In genomic region chr19:7611541-7612279, GRCh38 we compare ENCODE assay signal across 18 cellular contexts. TPM values are rescaled to one million over a fixed set of nuclear protein-coding genes. Genes with fewer than 3 reads are reported as not detected.
DNase-seq lines count a peak whose midpoint lies in the region; ATAC-seq, FAIRE-seq and TF ChIP-seq lines count a peak whose summit lies in the region.
"Had no signal": no experiment of that assay in that cellular context is flagged by ENCODE, and none has a peak within 500 bp of the region (broad histone marks: within the 10 kb centered on the region; RNA-seq: fewer than 3 reads in every experiment).

No MANE protein-coding gene starts in this region.

- H3K9ac ChIP-seq in SK-N-SH (no peak overlapping the region), kidney (ENCODE audit: low read length in 2 of 2) (no peak overlapping the region)
- H3K9ac ChIP-seq: GM23248 had no signal

- H3K27me3 ChIP-seq in SK-N-SH (ENCODE audit: insufficient read depth): no peaks in the 10 kb centered on the region
- H3K27me3 ChIP-seq in dorsolateral prefrontal cortex: no peaks in the 10 kb centered on the region
- H3K27me3 ChIP-seq: BE2C had no signal

- no peak for TF ChIP-seq RAD21 in SK-N-SH (IDR thresholded peaks at IDR 0.05; ENCODE audit: low read length)

- H3K27ac ChIP-seq in SK-N-SH (ENCODE audit: low read depth in 2 of 2, low read length in 1 of 2) (no peak overlapping the region), kidney (ENCODE audit: low read depth in 2 of 2, low read length in 2 of 2) (no peak overlapping the region), dorsolateral prefrontal cortex (no peak overlapping the region)
- H3K27ac ChIP-seq: 22Rv1, GM23248 had no signal

- H3K4me3 ChIP-seq in SK-N-SH (ENCODE audit: low read depth in 2 of 2, low read length in 1 of 2): no peak overlapping the region
- no peak overlapping the region for H3K4me3 ChIP-seq in kidney (ENCODE audit: low read length in 2 of 2)
- no peak overlapping the region for H3K4me3 ChIP-seq in dorsolateral prefrontal cortex
- H3K4me3 ChIP-seq: GM23248 had no signal

- no peaks in the 10 kb centered on the region for H3K79me2 ChIP-seq in SK-N-SH (ENCODE audit: insufficient read depth)

- ATAC-seq in SK-N-SH treated with all-trans-retinoic acid at 6 μM for 48 hours: no peak
- ATAC-seq: Panc1, Right ventricle myocardium inferior had no signal

- H4K20me1 ChIP-seq in SK-N-SH (ENCODE audit: insufficient read depth): no peaks in the 10 kb centered on the region

- H3K36me3 ChIP-seq in SK-N-SH (replicated peaks in 1 of 2; ENCODE audit: control insufficient read depth in 1 of 2, insufficient read depth in 2 of 2, low read length in 1 of 2) (no peaks in the 10 kb centered on the region), kidney (ENCODE audit: control insufficient read depth in 1 of 2, insufficient read depth in 2 of 2, low read length in 2 of 2) (peaks cover 0 to 3% of the 10 kb centered on the region in 2 donors)

- no peaks in the 10 kb centered on the region for H3K9me3 ChIP-seq in SK-N-SH
- H3K9me3 ChIP-seq in kidney (ENCODE audit: control insufficient read depth in 1 of 2, low read length in 2 of 2): no peaks in the 10 kb centered on the region
- H3K9me3 ChIP-seq: BE2C had no signal

- no peak overlapping the region for H2AFZ ChIP-seq in SK-N-SH (ENCODE audit: low read depth)
- H2AFZ ChIP-seq: GM23248 had no signal

- intact Hi-C loops in kidney (cut with DNase I): no loop called here
- intact Hi-C loops in posterior vena cava (cut with DNase I): no loop called here
- intact Hi-C loops in dorsolateral prefrontal cortex (cut with DNase I): no loop called here

- 75% methylated on average over 7 of the region's 41 CpGs for WGBS in SK-N-SH (ENCODE audit: low lambda C conversion rate)

- CTCF ChIA-PET in SK-N-SH (lab: Yijun Ruan, JAX): interaction anchor here (1.4 kb wide), 1 partner anchor 43 kb away, joined by 3 read pairs; no protein-coding TSS in a partner anchor

- POLR2A ChIA-PET in SK-N-SH (lab: Yijun Ruan, JAX): interaction anchor here (1.2 kb wide), 1 partner anchor 15 kb away, joined by 3 read pairs; no protein-coding TSS in a partner anchor

- H3F3A ChIP-seq in SK-N-SH (replicated peaks; ENCODE audit: insufficient read depth): no peaks in the 10 kb centered on the region

- no peak overlapping the region for H3K4me2 ChIP-seq in SK-N-SH

- DNase-seq in SK-N-SH (no peak), kidney (peak; percentile 75), posterior vena cava (ENCODE audit: low spot score) (peak; percentile 82), dorsolateral prefrontal cortex (no peak)
- DNase-seq in activated CD4-positive, alpha-beta T cell treated with anti-CD3 and anti-CD28 coated beads, Interleukin-2, amount 50 U/mL, for 4 hours: no peak
- DNase-seq: BE2C; CD4-positive, alpha-beta T cell; DMS79; GM23248; KG1; NCI-H1048; NCI-H1436 treated with DMSO at 0.1 percent for 48 hours; NCI-H2081; NCI-H524 had no signal

- TF ChIP-seq CTCF in SK-N-SH (IDR thresholded peaks at IDR 0.05) (no peak), kidney (IDR thresholded peaks at IDR 0.05; ENCODE audit: borderline replicate concordance, extremely low read depth, insufficient read depth) (no peak), dorsolateral prefrontal cortex (IDR thresholded peaks at IDR 0.05 in 54 of 56, conservative IDR thresholded peaks at IDR 0.05 in 2 of 56; ENCODE audit: low read depth in 1 of 56, partially characterized antibody in 56 of 56) (no peak)

- H3K4me1 ChIP-seq in SK-N-SH (ENCODE audit: control insufficient read depth in 1 of 2, insufficient read depth in 2 of 2, low read depth in 1 of 2, low read length in 1 of 2) (peaks cover 0 to 2% of the 10 kb centered on the region in 2 experiments; a peak in 1 of 4 replicates), kidney (ENCODE audit: control insufficient read depth in 1 of 2, insufficient read depth in 1 of 2, low read depth in 1 of 2, low read length in 2 of 2) (no peaks in the 10 kb centered on the region)
- H3K4me1 ChIP-seq: BE2C had no signal

- no peak for FAIRE-seq in kidney (lab: Jason Lieb, UNC)

- TF ChIP-seq EP300 in SK-N-SH (IDR thresholded peaks at IDR 0.05; ENCODE audit: borderline replicate concordance in 1 of 2, low read depth in 1 of 2, low read length in 1 of 2): no peak

- H3K9me2 ChIP-seq in SK-N-SH: no peaks in the 10 kb centered on the region

TF ChIP-seq in SK-N-SH, 30 proteins besides CTCF, POLR2A, EP300 and RAD21 (continues in another document):
- no peak for TF ChIP-seq TAF1 (IDR thresholded peaks at IDR 0.05; ENCODE audit: borderline replicate concordance, low read depth, low read length)

TF ChIP-seq in SK-N-SH treated with all-trans-retinoic acid at 6 μM for 48 hours, 23 proteins besides CTCF, POLR2A, EP300 and RAD21:
- TF ChIP-seq ZFP3 (CRISPR knock-in tag; IDR thresholded peaks at IDR 0.05) (no peak), SNAI2 (CRISPR knock-in tag; IDR thresholded peaks at IDR 0.05) (no peak), ZNF8 (CRISPR knock-in tag; IDR thresholded peaks at IDR 0.05) (no peak), ZNF565 (CRISPR knock-in tag; conservative IDR thresholded peaks at IDR 0.05; ENCODE audit: low read depth) (no peak), CREB5 (CRISPR knock-in tag; IDR thresholded peaks at IDR 0.05; ENCODE audit: low read depth) (no peak), PATZ1 (CRISPR knock-in tag; IDR thresholded peaks at IDR 0.05; ENCODE audit: borderline replicate concordance) (no peak), RARB (CRISPR knock-in tag; IDR thresholded peaks at IDR 0.05) (no peak)

RNA-seq across cellular contexts. Expression of gene CAMSAP3, which starts 16.0 kb away (rescaled TPM):
- polyA plus RNA-seq in SK-N-SH (2012; rRNA removed): 0.05 and 0.08 TPM in 2 replicates
- 0.09 and 0.21 TPM in 2 replicates for polyA plus RNA-seq in SK-N-SH (2012; cell fraction: cytosol; rRNA removed)
- polyA plus RNA-seq in SK-N-SH (2012; cell fraction: nucleus; rRNA removed): 0.37 and 1.0 TPM in 2 replicates
- 18.5 TPM for total RNA-seq in kidney
- 19.3 TPM for polyA plus RNA-seq in kidney (ENCODE audit: insufficient read depth, low read depth, low replicate concordance)
- not detected for total RNA-seq in posterior vena cava
- 10 to 100 TPM in 119 of 120 experiments, 1 to 10 TPM in 1; 7.6 to 44.7 (median 28.0) TPM for total RNA-seq in dorsolateral prefrontal cortex
- total RNA-seq: GM23248 had no signal
- polyA plus RNA-seq: GM23248 had no signal

RNA-seq across cellular contexts. Expression of gene XAB2, which starts 17.6 kb away (rescaled TPM):
- polyA plus RNA-seq in SK-N-SH (2012; rRNA removed) (36.5 and 43.3 TPM in 2 replicates), kidney (ENCODE audit: insufficient read depth, low read depth, low replicate concordance) (34.2 TPM)
- polyA plus RNA-seq in SK-N-SH (2012; cell fraction: cytosol; rRNA removed): 10.7 and 18.6 TPM in 2 replicates
- polyA plus RNA-seq in SK-N-SH (2012; cell fraction: nucleus; rRNA removed): 115 and 148 TPM in 2 replicates
- total RNA-seq in kidney (44.4 TPM), posterior vena cava (10 to 100 TPM; 19.4 to 23.0 TPM), dorsolateral prefrontal cortex (10 to 100 TPM; 30.8 to 56.2 (median 38.7) TPM)

RNA-seq across cellular contexts. Expression of gene PET100, which starts 17.9 kb away (rescaled TPM):
- polyA plus RNA-seq in SK-N-SH (2012; rRNA removed) (48.1 and 54.0 TPM in 2 replicates), kidney (ENCODE audit: insufficient read depth, low read depth, low replicate concordance) (181 TPM)
- polyA plus RNA-seq in SK-N-SH (2012; cell fraction: cytosol; rRNA removed): 55.8 and 86.5 TPM in 2 replicates
- polyA plus RNA-seq in SK-N-SH (2012; cell fraction: nucleus; rRNA removed): 23.3 and 28.9 TPM in 2 replicates
- total RNA-seq in kidney (112 TPM), posterior vena cava (10 to 100 TPM; 65.8 TPM), dorsolateral prefrontal cortex (100 to 1,000 TPM in 42 of 120 experiments, 10 to 100 TPM in 78; 33.4 to 159 (median 92.2) TPM)

RNA-seq across cellular contexts. Expression of gene PCP2, which starts 21.8 kb away (rescaled TPM):
- not detected in 2 replicates for polyA plus RNA-seq in SK-N-SH (2012; rRNA removed)
- polyA plus RNA-seq in SK-N-SH (2012; cell fraction: cytosol; rRNA removed): not detected in 2 replicates
- polyA plus RNA-seq in SK-N-SH (2012; cell fraction: nucleus; rRNA removed): not detected in 2 replicates
- total RNA-seq in kidney: 6.1 TPM
- 8.9 TPM for polyA plus RNA-seq in kidney (ENCODE audit: insufficient read depth, low read depth, low replicate concordance)
- total RNA-seq in posterior vena cava: not detected
- total RNA-seq in dorsolateral prefrontal cortex: 1 to 10 TPM in 1 of 120 experiments, under 1 TPM in 2, not detected in 117; 0.77 to 2.3 (median 0.96) TPM
- total RNA-seq: GM23248 had no signal
- polyA plus RNA-seq: GM23248 had no signal

RNA-seq across cellular contexts. Expression of gene STXBP2, which starts 25.2 kb away (rescaled TPM):
- polyA plus RNA-seq in SK-N-SH (2012; rRNA removed) (1.3 and 4.7 TPM in 2 replicates), kidney (ENCODE audit: insufficient read depth, low read depth, low replicate concordance) (74.8 TPM)
- polyA plus RNA-seq in SK-N-SH (2012; cell fraction: cytosol; rRNA removed): 0.81 and 1.4 TPM in 2 replicates
- 7.6 and 9.1 TPM in 2 replicates for polyA plus RNA-seq in SK-N-SH (2012; cell fraction: nucleus; rRNA removed)
- total RNA-seq in kidney (136 TPM), posterior vena cava (10 to 100 TPM; 22.5 to 32.4 TPM), dorsolateral prefrontal cortex (10 to 100 TPM in 97 of 120 experiments, 1 to 10 TPM in 23; 4.3 to 32.5 (median 14.6) TPM)

Comparison
In these comparisons a context has a peak if more than half of its experiments do, and no peak if none do; other contexts are left out.
1. DNase-seq: peak in kidney (single experiment) and posterior vena cava (single experiment); none in SK-N-SH (single experiment), dorsolateral prefrontal cortex (0 of 10) and activated CD4-positive, alpha-beta T cell treated with anti-CD3 and anti-CD28 coated beads, Interleukin-2, amount 50 U/mL, for 4 hours (0 of 2).
2. RNA of gene CAMSAP3, which starts 16.0 kb away (total RNA-seq): 7.6 to 44.7 TPM in dorsolateral prefrontal cortex and 18.5 TPM in kidney (single experiment); not detected in posterior vena cava; every median in the first group is over 4 times any median in the second.